In the genomic region with DNA sequence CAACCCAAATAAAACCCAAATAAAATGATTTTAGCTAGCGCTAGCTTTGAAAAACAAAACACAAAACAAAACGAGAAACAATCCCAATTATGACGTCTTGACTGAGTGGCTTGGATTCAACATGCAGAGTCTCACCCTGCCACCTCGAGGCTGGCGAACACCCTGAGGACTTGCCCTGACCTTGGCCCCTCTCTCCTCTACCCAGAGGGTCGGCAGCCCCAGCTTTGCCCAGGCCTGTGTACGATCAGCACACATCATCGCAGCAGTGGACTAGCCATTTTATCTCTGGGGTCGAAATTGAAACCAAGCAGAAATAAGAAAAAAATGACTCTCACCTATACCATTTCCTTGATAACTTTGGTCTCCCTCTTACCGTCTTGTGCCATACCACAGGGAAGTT, we compare ENCODE assay signal across 26 cellular contexts. TPM values are rescaled to one million over a fixed set of nuclear protein-coding genes. Genes with fewer than 3 reads are reported as not detected.
DNase-seq lines count a peak whose midpoint lies in the region; ATAC-seq and TF ChIP-seq lines count a peak whose summit lies in the region.
"Had no signal": no experiment of that assay in that cellular context is flagged by ENCODE, and none has a peak within 500 bp of the region (broad histone marks: within the 10 kb centered on the region; RNA-seq: fewer than 3 reads in every experiment).

No MANE protein-coding gene starts in this region.

- no peaks in the 10 kb centered on the region for H3K27me3 ChIP-seq in CD8-positive, alpha-beta T cell (ENCODE audit: insufficient read depth, low read length)
- H3K27me3 ChIP-seq: upper lobe of left lung had no signal

- no peaks in the 10 kb centered on the region for H3K27me3 Mint-ChIP-seq in CD8-positive, alpha-beta T cell (ENCODE audit: low read depth)
- no peaks in the 10 kb centered on the region for H3K27me3 Mint-ChIP-seq in activated naive CD8-positive, alpha-beta T cell treated with anti-CD3 and anti-CD28 coated beads, Interleukin-2, amount 10 ng/mL, durations not matched to agents 7 days and 5 days
- H3K27me3 Mint-ChIP-seq in neural crest cell (ENCODE audit: low read depth) = no peaks in the 10 kb centered on the region
- H3K27me3 Mint-ChIP-seq in activated CD4-positive, alpha-beta memory T cell treated with anti-CD3 and anti-CD28 coated beads, Interleukin-2, amount 10 ng/mL, durations not matched to agents 7 days and 5 days = no peaks in the 10 kb centered on the region
- H3K27me3 Mint-ChIP-seq: activated naive CD4-positive, alpha-beta T cell treated with anti-CD3 and anti-CD28 coated beads, Interleukin-2, amount 50 U/mL, for 24 hours had no signal

- ATAC-seq in CD8-positive, alpha-beta T cell = no peak
- no peak for ATAC-seq in activated naive CD8-positive, alpha-beta T cell treated with anti-CD3 and anti-CD28 coated beads, Interleukin-2, amount 10 ng/mL, durations not matched to agents 7 days and 5 days (ENCODE audit: low read depth)
- ATAC-seq: activated CD4-positive, CD25-positive, alpha-beta regulatory T cell treated with anti-CD3 and anti-CD28 coated beads, Interleukin-2, amount 50 U/mL, for 24 hours; left lobe of liver had no signal

- CTCF ChIA-PET in CD8-positive, alpha-beta T cell (lab: Charles Lee) = interaction anchor here (0.6 to 1.2 kb wide), 3 partner anchors 42 to 158 kb away, joined by 3 read pairs; no protein-coding TSS in a partner anchor
- CTCF ChIA-PET in activated CD4-positive, alpha-beta memory T cell treated with anti-CD3 and anti-CD28 coated beads, Interleukin-2, amount 10 ng/mL, durations not matched to agents 7 days and 5 days (lab: Charles Lee) = no interaction called here

- peak overlapping the region; percentile 67 for H3K27ac Mint-ChIP-seq in CD8-positive, alpha-beta T cell
- H3K27ac Mint-ChIP-seq in activated naive CD8-positive, alpha-beta T cell treated with anti-CD3 and anti-CD28 coated beads, Interleukin-2, amount 10 ng/mL, durations not matched to agents 7 days and 5 days = peak overlapping the region; percentile 5
- H3K27ac Mint-ChIP-seq in neural crest cell (ENCODE audit: unreplicated experiment) = peak overlapping the region; percentile 82
- H3K27ac Mint-ChIP-seq in activated CD4-positive, alpha-beta memory T cell treated with anti-CD3 and anti-CD28 coated beads, Interleukin-2, amount 10 ng/mL, durations not matched to agents 7 days and 5 days = no peak overlapping the region

- H3K4me1 Mint-ChIP-seq in CD8-positive, alpha-beta T cell (ENCODE audit: low read depth) = peaks cover 49% of the 10 kb centered on the region
- peaks cover 42% of the 10 kb centered on the region for H3K4me1 Mint-ChIP-seq in activated naive CD8-positive, alpha-beta T cell treated with anti-CD3 and anti-CD28 coated beads, Interleukin-2, amount 10 ng/mL, durations not matched to agents 7 days and 5 days
- H3K4me1 Mint-ChIP-seq in neural crest cell = peaks cover 20% of the 10 kb centered on the region
- H3K4me1 Mint-ChIP-seq in activated CD4-positive, alpha-beta memory T cell treated with anti-CD3 and anti-CD28 coated beads, Interleukin-2, amount 10 ng/mL, durations not matched to agents 7 days and 5 days = peaks cover 52% of the 10 kb centered on the region

- H3K4me1 ChIP-seq in CD8-positive, alpha-beta T cell (ENCODE audit: insufficient read depth, low read length) = peaks cover 30% of the 10 kb centered on the region

- H3K36me3 Mint-ChIP-seq in CD8-positive, alpha-beta T cell = peaks cover 88% of the 10 kb centered on the region
- H3K36me3 Mint-ChIP-seq in activated naive CD8-positive, alpha-beta T cell treated with anti-CD3 and anti-CD28 coated beads, Interleukin-2, amount 10 ng/mL, durations not matched to agents 7 days and 5 days = peaks cover 45% of the 10 kb centered on the region
- peaks cover 18% of the 10 kb centered on the region for H3K36me3 Mint-ChIP-seq in neural crest cell (ENCODE audit: low read depth)
- H3K36me3 Mint-ChIP-seq in activated CD4-positive, alpha-beta memory T cell treated with anti-CD3 and anti-CD28 coated beads, Interleukin-2, amount 10 ng/mL, durations not matched to agents 7 days and 5 days (ENCODE audit: low read depth) = peaks cover 90% of the 10 kb centered on the region

- no peaks in the 10 kb centered on the region for H3K9me3 ChIP-seq in CD8-positive, alpha-beta T cell (ENCODE audit: low read length)
- H3K9me3 ChIP-seq: upper lobe of left lung had no signal

- peaks cover 52% of the 10 kb centered on the region for H3K36me3 ChIP-seq in CD8-positive, alpha-beta T cell (ENCODE audit: insufficient read depth, low read length)

- H3K9me3 Mint-ChIP-seq in CD8-positive, alpha-beta T cell = no peaks in the 10 kb centered on the region
- no peaks in the 10 kb centered on the region for H3K9me3 Mint-ChIP-seq in activated naive CD8-positive, alpha-beta T cell treated with anti-CD3 and anti-CD28 coated beads, Interleukin-2, amount 10 ng/mL, durations not matched to agents 7 days and 5 days
- no peaks in the 10 kb centered on the region for H3K9me3 Mint-ChIP-seq in neural crest cell
- no peaks in the 10 kb centered on the region for H3K9me3 Mint-ChIP-seq in activated CD4-positive, alpha-beta memory T cell treated with anti-CD3 and anti-CD28 coated beads, Interleukin-2, amount 10 ng/mL, durations not matched to agents 7 days and 5 days
- H3K9me3 Mint-ChIP-seq: activated naive CD4-positive, alpha-beta T cell treated with anti-CD3 and anti-CD28 coated beads, Interleukin-2, amount 50 U/mL, for 24 hours had no signal

- H3K4me3 ChIP-seq in CD8-positive, alpha-beta T cell (ENCODE audit: low read depth, low read length) = no peak overlapping the region
- H3K4me3 ChIP-seq: SK-N-MC, smooth muscle cell, upper lobe of left lung had no signal

- intact Hi-C loops in CD8-positive, alpha-beta T cell (cut with DNase I, micrococcal nuclease) = no loop called here

- peak; percentile 38 for DNase-seq in activated effector memory CD4-positive, alpha-beta T cell treated with anti-CD3 and anti-CD28 coated beads, Interleukin-2, amount 50 U/mL, for 16 hours
- DNase-seq in activated effector memory CD4-positive, alpha-beta T cell treated with Interleukin-2 at 50 U/mL for 16 hours = no peak
- DNase-seq in CD8-positive, alpha-beta T cell = no peak
- no peak for DNase-seq in activated naive CD8-positive, alpha-beta T cell treated with anti-CD3 and anti-CD28 coated beads, Interleukin-2, amount 10 ng/mL, durations not matched to agents 7 days and 5 days
- no peak for DNase-seq in neural crest cell (ENCODE audit: low read depth, low spot score)
- DNase-seq in NCI-H1092 treated with DMSO at 0.1 percent for 48 hours (lab: John Stamatoyannopoulos, UW) = no peak
- DNase-seq in GM19240 (ENCODE audit: insufficient read length, low spot score) = no peak
- DNase-seq in activated CD4-positive, alpha-beta memory T cell treated with anti-CD3 and anti-CD28 coated beads, Interleukin-2, amount 10 ng/mL, durations not matched to agents 7 days and 5 days = no peak
- DNase-seq: central memory CD4-positive, alpha-beta T cell; COR-L47; dermis blood vessel endothelial cell; DMS53; GDM1; H7; mesendoderm; NCI-H1417 treated with DMSO at 0.1 percent for 48 hours; NCI-H345; NCI-H748 treated with DMSO at 0.1 percent for 48 hours; RPMI8226; stimulated activated CD4-positive, alpha-beta T cell treated with anti-CD3 and anti-CD28 coated beads, Interleukin-1b, Interleukin-23, amount 100 ng/mL, for 48 hours had no signal

- H3K27ac ChIP-seq in CD8-positive, alpha-beta T cell (ENCODE audit: low read depth, low read length) = no peak overlapping the region
- H3K27ac ChIP-seq: SK-N-MC, upper lobe of left lung had no signal

- H3K4me3 Mint-ChIP-seq in CD8-positive, alpha-beta T cell = no peak overlapping the region
- no peak overlapping the region for H3K4me3 Mint-ChIP-seq in activated naive CD8-positive, alpha-beta T cell treated with anti-CD3 and anti-CD28 coated beads, Interleukin-2, amount 10 ng/mL, durations not matched to agents 7 days and 5 days
- H3K4me3 Mint-ChIP-seq in neural crest cell = peak overlapping the region; percentile 18
- H3K4me3 Mint-ChIP-seq in activated CD4-positive, alpha-beta memory T cell treated with anti-CD3 and anti-CD28 coated beads, Interleukin-2, amount 10 ng/mL, durations not matched to agents 7 days and 5 days = no peak overlapping the region

- no peak for TF ChIP-seq CTCF in CD8-positive, alpha-beta T cell (IDR thresholded peaks at IDR 0.05)
- TF ChIP-seq CTCF in neural crest cell (conservative IDR thresholded peaks at IDR 0.05) = no peak

- POLR2A ChIA-PET in CD8-positive, alpha-beta T cell (lab: Charles Lee) = interaction anchor here (0.9 to 1.3 kb wide), 3 partner anchors 11 to 16 kb away, joined by 3 to 4 read pairs (median 3); a partner anchor contains a TSS
- POLR2A ChIA-PET in activated naive CD8-positive, alpha-beta T cell treated with anti-CD3 and anti-CD28 coated beads, Interleukin-2, amount 10 ng/mL, durations not matched to agents 7 days and 5 days (lab: Charles Lee) = no interaction called here
- POLR2A ChIA-PET in activated CD4-positive, alpha-beta memory T cell treated with anti-CD3 and anti-CD28 coated beads, Interleukin-2, amount 10 ng/mL, durations not matched to agents 7 days and 5 days (lab: Charles Lee) = interaction anchor here (0.8 to 1.5 kb wide), 2 partner anchors 15 to 49 kb away, joined by 3 read pairs; a partner anchor contains a TSS

RNA-seq across cellular contexts. Expression of a gene that starts 4.9 kb away (rescaled TPM):
- 100 to 1,000 TPM; 316 to 336 TPM for total RNA-seq in CD8-positive, alpha-beta T cell
- 10 to 100 TPM; 55.0 to 58.9 TPM for total RNA-seq in activated naive CD8-positive, alpha-beta T cell treated with anti-CD3 and anti-CD28 coated beads, Interleukin-2, amount 10 ng/mL, durations not matched to agents 7 days and 5 days
- total RNA-seq in neural crest cell = 25.1 and 29.0 TPM in 2 replicates
- 10 to 100 TPM; 66.8 to 68.0 TPM for total RNA-seq in activated CD4-positive, alpha-beta memory T cell treated with anti-CD3 and anti-CD28 coated beads, Interleukin-2, amount 10 ng/mL, durations not matched to agents 7 days and 5 days

RNA-seq across cellular contexts. Expression of a gene that starts 5.2 kb away (rescaled TPM):
- 10 to 100 TPM; 40.3 to 43.1 TPM for total RNA-seq in CD8-positive, alpha-beta T cell
- total RNA-seq in activated naive CD8-positive, alpha-beta T cell treated with anti-CD3 and anti-CD28 coated beads, Interleukin-2, amount 10 ng/mL, durations not matched to agents 7 days and 5 days = 10 to 100 TPM; 51.1 to 54.1 TPM
- 28.7 and 32.3 TPM in 2 replicates for total RNA-seq in neural crest cell
- total RNA-seq in activated CD4-positive, alpha-beta memory T cell treated with anti-CD3 and anti-CD28 coated beads, Interleukin-2, amount 10 ng/mL, durations not matched to agents 7 days and 5 days = 10 to 100 TPM; 43.0 to 48.0 TPM

RNA-seq across cellular contexts. Expression of a gene that starts 10.7 kb away (rescaled TPM):
- total RNA-seq in CD8-positive, alpha-beta T cell = 10 to 100 TPM; 23.9 to 27.8 TPM
- total RNA-seq in activated naive CD8-positive, alpha-beta T cell treated with anti-CD3 and anti-CD28 coated beads, Interleukin-2, amount 10 ng/mL, durations not matched to agents 7 days and 5 days = 10 to 100 TPM; 34.4 to 37.2 TPM
- 46.1 and 54.0 TPM in 2 replicates for total RNA-seq in neural crest cell
- 1 to 10 TPM; 7.5 to 8.5 TPM for total RNA-seq in activated CD4-positive, alpha-beta memory T cell treated with anti-CD3 and anti-CD28 coated beads, Interleukin-2, amount 10 ng/mL, durations not matched to agents 7 days and 5 days

RNA-seq across cellular contexts. Expression of a gene that starts 15.7 kb away (rescaled TPM):
- 100 to 1,000 TPM; 621 to 637 TPM for total RNA-seq in CD8-positive, alpha-beta T cell
- 100 to 1,000 TPM; 376 to 384 TPM for total RNA-seq in activated naive CD8-positive, alpha-beta T cell treated with anti-CD3 and anti-CD28 coated beads, Interleukin-2, amount 10 ng/mL, durations not matched to agents 7 days and 5 days
- 425 and 453 TPM in 2 replicates for total RNA-seq in neural crest cell
- total RNA-seq in activated CD4-positive, alpha-beta memory T cell treated with anti-CD3 and anti-CD28 coated beads, Interleukin-2, amount 10 ng/mL, durations not matched to agents 7 days and 5 days = 100 to 1,000 TPM; 316 to 325 TPM

RNA-seq across cellular contexts. Expression of a gene that starts 16.5 kb away (rescaled TPM):
- 10 to 100 TPM; 28.6 to 34.4 TPM for total RNA-seq in CD8-positive, alpha-beta T cell
- 10 to 100 TPM; 28.5 to 29.1 TPM for total RNA-seq in activated naive CD8-positive, alpha-beta T cell treated with anti-CD3 and anti-CD28 coated beads, Interleukin-2, amount 10 ng/mL, durations not matched to agents 7 days and 5 days
- 29.6 and 31.6 TPM in 2 replicates for total RNA-seq in neural crest cell
- total RNA-seq in activated CD4-positive, alpha-beta memory T cell treated with anti-CD3 and anti-CD28 coated beads, Interleukin-2, amount 10 ng/mL, durations not matched to agents 7 days and 5 days = 10 to 100 TPM; 24.5 to 28.2 TPM

Comparison
In these comparisons a context has a peak if more than half of its experiments do, and no peak if none do; other contexts are left out.
1. RNA of a gene that starts 4.9 kb away (total RNA-seq): 316 to 336 TPM in CD8-positive, alpha-beta T cell; 66.8 to 68.0 TPM in activated CD4-positive, alpha-beta memory T cell treated with anti-CD3 and anti-CD28 coated beads, Interleukin-2, amount 10 ng/mL, durations not matched to agents 7 days and 5 days, 55.0 to 58.9 TPM in activated naive CD8-positive, alpha-beta T cell treated with anti-CD3 and anti-CD28 coated beads, Interleukin-2, amount 10 ng/mL, durations not matched to agents 7 days and 5 days and 25.1 to 29.0 TPM in neural crest cell; every median in the first group is over 4 times any median in the second.